Comparison of ENCODE assay signal across 12 cellular contexts in genomic region chr11:129922674-129923073, GRCh38.
"Had no signal": no experiment of that assay in that cellular context is flagged by ENCODE, and none has a peak within 500 bp of the region (broad histone marks: within the 10 kb centered on the region; RNA-seq: fewer than 3 reads in every experiment).

No MANE protein-coding gene starts in this region.

- H3K36me3 ChIP-seq: prostate gland, right atrium auricular region had no signal

- H3K9me3 Mint-ChIP-seq: naive thymus-derived CD8-positive, alpha-beta T cell; nephron progenitor cell; type B pancreatic cell had no signal

- DNase-seq: kidney had no signal

- H3K4me3 Mint-ChIP-seq: nephron progenitor cell, type B pancreatic cell had no signal

- H3K27me3 ChIP-seq: gastrocnemius medialis, right atrium auricular region, stomach, thyroid gland had no signal

- H3K27me3 Mint-ChIP-seq: naive thymus-derived CD8-positive, alpha-beta T cell; type B pancreatic cell had no signal

- H3K27ac Mint-ChIP-seq: nephron progenitor cell had no signal

- H3K9me3 ChIP-seq: gastrocnemius medialis, prostate gland, right atrium auricular region, stomach, thyroid gland had no signal

- H3K27ac ChIP-seq: coronary artery, gastrocnemius medialis, prostate gland, right atrium auricular region, stomach, thyroid gland had no signal

- H3K4me2 ChIP-seq: smooth muscle cell had no signal

- H3K4me1 ChIP-seq: prostate gland, right atrium auricular region, stomach, thyroid gland had no signal

- H3K4me3 ChIP-seq: coronary artery, gastrocnemius medialis, lung, prostate gland, right atrium auricular region, smooth muscle cell, stomach, thyroid gland had no signal
